ENCODE assay signal across 4 cellular contexts in the genomic region with DNA sequence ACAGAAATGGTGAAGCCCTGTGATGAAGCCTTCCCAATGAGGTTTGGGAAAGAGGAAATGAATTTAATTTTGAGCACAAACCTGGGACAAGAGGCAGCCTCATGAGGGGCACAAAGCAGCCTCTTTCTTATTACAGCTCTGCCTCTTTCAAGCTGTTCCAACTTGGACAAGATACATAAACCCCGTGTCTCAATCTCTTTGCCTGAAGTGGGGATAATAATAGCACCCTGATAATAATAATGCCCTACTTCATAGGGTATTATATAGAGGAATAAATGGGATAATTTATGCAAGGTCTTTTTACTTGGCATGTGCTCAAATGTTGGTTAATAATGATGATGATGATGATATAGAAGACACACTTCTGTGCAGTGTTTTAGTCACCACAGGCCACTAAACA.
"Had no signal": no experiment of that assay in that cellular context is flagged by ENCODE, and none has a peak within 500 bp of the region (broad histone marks: within the 10 kb centered on the region; RNA-seq: fewer than 3 reads in every experiment).

No MANE protein-coding gene starts in this region.

- ATAC-seq: GM23338 had no signal

- H3K4me3 ChIP-seq: GM23338 had no signal

- DNase-seq: H9, HCEC 1CT, IMR-90 had no signal

- H2AFZ ChIP-seq: GM23338 had no signal

- H3K4me2 ChIP-seq: GM23338 had no signal
